Comparison of ENCODE assay signal across 8 cellular contexts in the genomic region with DNA sequence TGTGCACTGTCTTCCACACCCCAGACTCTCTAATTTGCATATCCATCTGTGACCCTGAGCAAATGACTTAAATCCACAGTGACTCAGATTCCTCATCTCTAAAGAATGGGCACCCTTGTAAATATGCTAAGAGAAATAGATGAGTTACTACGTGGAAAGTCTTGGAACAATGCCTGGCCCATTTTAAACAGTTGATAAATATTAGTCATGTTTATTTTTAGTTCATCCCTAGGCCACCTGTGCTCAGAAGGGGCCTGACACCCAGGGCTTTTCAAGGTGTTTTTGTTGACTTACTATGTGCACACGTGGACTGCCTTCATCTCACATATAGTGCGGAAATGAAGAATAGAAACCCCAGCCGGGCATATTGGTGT. TPM values are rescaled to one million over a fixed set of nuclear protein-coding genes. Genes with fewer than 3 reads are reported as not detected.
DNase-seq lines count a peak whose midpoint lies in the region; ATAC-seq and TF ChIP-seq lines count a peak whose summit lies in the region.
"Had no signal": no experiment of that assay in that cellular context is flagged by ENCODE, and none has a peak within 500 bp of the region (broad histone marks: within the 10 kb centered on the region; RNA-seq: fewer than 3 reads in every experiment).

No MANE protein-coding gene starts in this region.

- no peak overlapping the region for H3K27ac ChIP-seq in psoas muscle

- no peak for TF ChIP-seq CTCF in epithelial cell of proximal tubule (conservative IDR thresholded peaks at IDR 0.05; ENCODE audit: low read depth, low read length)
- no peak for TF ChIP-seq CTCF in psoas muscle (IDR thresholded peaks at IDR 0.05)

- no peaks in the 10 kb centered on the region for H3K9me3 ChIP-seq in psoas muscle

- H3K27me3 ChIP-seq in psoas muscle (ENCODE audit: insufficient read depth in 3 of 3, low read length in 2 of 3): peaks cover 0 to 46% (median 3%) of the 10 kb centered on the region in 3 donors

- H3K36me3 ChIP-seq in psoas muscle (ENCODE audit: insufficient read depth in 1 of 2, low read depth in 1 of 2): no peaks in the 10 kb centered on the region

- ATAC-seq in psoas muscle: peak; percentile 49 to 69 (median 52)

- DNase-seq in H4 (ENCODE audit: low spot score): peak; percentile 79
- DNase-seq in NCI-H774 (lab: John Stamatoyannopoulos, UW): peak; percentile 89
- peak; percentile 82 for DNase-seq in epithelial cell of proximal tubule (ENCODE audit: low read depth)
- DNase-seq in psoas muscle: no peak
- no peak for DNase-seq in C1 segment of cervical spinal cord (lab: John Stamatoyannopoulos, UW)
- DNase-seq in nucleus accumbens (lab: John Stamatoyannopoulos, UW): no peak
- DNase-seq in MV-4-11 (lab: John Stamatoyannopoulos, UW): no peak
- DNase-seq: stimulated activated CD4-positive, alpha-beta T cell treated with anti-CD3 and anti-CD28 coated beads, Interleukin-12 subunit alpha, Interleukin-12 subunit beta, amount 100 ng/mL, for 4 hours had no signal

- H3K4me3 ChIP-seq in epithelial cell of proximal tubule (ENCODE audit: low read depth, low read length) (no peak overlapping the region), psoas muscle (no peak overlapping the region)

- WGBS in psoas muscle, 3 donors: 48 to 56% (median 49%) methylated on average over 4 of the region's 4 CpGs

- intact Hi-C loops in psoas muscle (cut with DNase I): no loop called here

- H3K4me1 ChIP-seq in psoas muscle: peaks cover 4% of the 10 kb centered on the region

RNA-seq across cellular contexts. Expression of a gene that starts 0.8 kb away (rescaled TPM):
- total RNA-seq in H4 (2014; rRNA removed; shearing (Covaris generic)): 3.8 and 5.5 TPM in 2 replicates
- total RNA-seq in epithelial cell of proximal tubule: 1.1 and 2.8 TPM in 2 replicates
- under 1 TPM in 3 of 4 donors, not detected in 1; 0.15 to 0.18 (median 0.17) TPM for total RNA-seq in psoas muscle
- polyA plus RNA-seq in psoas muscle: under 1 TPM; 0.04 to 0.12 (median 0.05) TPM

RNA-seq across cellular contexts. Expression of a gene that starts 18.5 kb away (rescaled TPM):
- 0.81 TPM in 1 of 2 replicates, not detected in the other for total RNA-seq in H4 (2014; rRNA removed; shearing (Covaris generic))
- total RNA-seq in epithelial cell of proximal tubule (2.1 and 2.6 TPM in 2 replicates), psoas muscle (1 to 10 TPM; 2.0 to 2.4 (median 2.3) TPM)
- polyA plus RNA-seq in psoas muscle: 1 to 10 TPM in 2 of 3 donors, under 1 TPM in 1; 0.68 to 2.1 (median 1.2) TPM

RNA-seq across cellular contexts. Expression of a gene that starts 30.0 kb away (rescaled TPM):
- 0.62 TPM in 1 of 2 replicates, not detected in the other for total RNA-seq in H4 (2014; rRNA removed; shearing (Covaris generic))
- total RNA-seq in epithelial cell of proximal tubule (0.29 TPM in 1 of 2 replicates, not detected in the other), psoas muscle (not detected)
- polyA plus RNA-seq in psoas muscle: under 1 TPM in 2 of 3 donors, not detected in 1; 0.03 to 0.13 TPM

RNA-seq across cellular contexts. Expression of a gene that starts 43.7 kb away (rescaled TPM):
- 7.0 and 10.1 TPM in 2 replicates for total RNA-seq in H4 (2014; rRNA removed; shearing (Covaris generic))
- total RNA-seq in epithelial cell of proximal tubule: 0.51 and 7.0 TPM in 2 replicates
- total RNA-seq in psoas muscle: not detected
- under 1 TPM; 0.06 to 0.47 (median 0.34) TPM for polyA plus RNA-seq in psoas muscle

RNA-seq across cellular contexts. Expression of a gene that starts 48.7 kb away (rescaled TPM):
- 29.7 and 31.8 TPM in 2 replicates for total RNA-seq in H4 (2014; rRNA removed; shearing (Covaris generic))
- 43.8 and 62.5 TPM in 2 replicates for total RNA-seq in epithelial cell of proximal tubule
- 10 to 100 TPM; 38.1 to 51.8 (median 43.9) TPM for total RNA-seq in psoas muscle
- polyA plus RNA-seq in psoas muscle: 10 to 100 TPM; 27.9 to 72.3 (median 50.0) TPM

Comparison
In these comparisons a context has a peak if more than half of its experiments do, and no peak if none do; other contexts are left out.
1. DNase-seq: peak in H4 (single experiment), NCI-H774 (single experiment) and epithelial cell of proximal tubule (single experiment); none in psoas muscle (0 of 2), C1 segment of cervical spinal cord (0 of 14), nucleus accumbens (0 of 56) and MV-4-11 (single experiment).